Comparison of ENCODE assay signal across 11 cellular contexts in genomic region chr15:59295742-59296090, GRCh38.
DNase-seq lines count a peak whose midpoint lies in the region; ATAC-seq, FAIRE-seq and TF ChIP-seq lines count a peak whose summit lies in the region.
"Had no signal": no experiment of that assay in that cellular context is flagged by ENCODE, and none has a peak within 500 bp of the region (broad histone marks: within the 10 kb centered on the region; RNA-seq: fewer than 3 reads in every experiment).

No MANE protein-coding gene starts in this region.

- H3K4me3 ChIP-seq in A673 (ENCODE audit: low read depth, low read length, poor library complexity, severe bottlenecking) (no peak overlapping the region), PC-3 (ENCODE audit: low read length) (peak overlapping the region; percentile 54; the same call in 1 of the 2 replicates), endothelial cell of umbilical vein (replicated peaks in 1 of 3; ENCODE audit: insufficient read depth in 1 of 3, low read depth in 1 of 3, low read length in 3 of 3) (no peak overlapping the region)

- POLR2A ChIA-PET in A673 (lab: Charles Lee; ENCODE audit: low non-redundant PET) = no interaction called here
- POLR2A ChIA-PET in PC-3 (lab: Charles Lee; ENCODE audit: unreplicated experiment) = no interaction called here
- POLR2A ChIA-PET in endothelial cell of umbilical vein (lab: Charles Lee) = interaction anchor here (0.6 to 1.0 kb wide), 2 partner anchors 13 to 77 kb away, joined by 3 to 5 read pairs; partner anchors contain the start of gene MYO1E

- H3K4me2 ChIP-seq in PC-3 (ENCODE audit: low read length) (peak overlapping the region; percentile 80), endothelial cell of umbilical vein (ENCODE audit: insufficient read depth, low read length) (peak overlapping the region; percentile 9)

- BruUV-seq in A673 (replicated peaks; lab: Mats Ljungman, UMichigan) (no TSS peak), PC-3 (replicated peaks; lab: Mats Ljungman, UMichigan) (no TSS peak), endothelial cell of umbilical vein (replicated peaks; lab: Mats Ljungman, UMichigan) (TSS peak; percentile 49)

- ATAC-seq in PC-3 = no peak
- ATAC-seq in HG02852 (IDR thresholded peaks at IDR 0.05; ENCODE audit: unreplicated experiment) = no peak
- ATAC-seq in HG03280 (IDR thresholded peaks at IDR 0.05; ENCODE audit: unreplicated experiment) = no peak

- H3K36me3 ChIP-seq in A673 (ENCODE audit: insufficient read depth, low read length, poor library complexity, severe bottlenecking) = no peaks in the 10 kb centered on the region
- H3K36me3 ChIP-seq in PC-3 (ENCODE audit: low read depth, low read length) = no peaks in the 10 kb centered on the region
- no peaks in the 10 kb centered on the region for H3K36me3 ChIP-seq in endothelial cell of umbilical vein (ENCODE audit: control insufficient read depth in 2 of 2, extremely low read depth in 1 of 2, insufficient read depth in 2 of 2, low read length in 2 of 2)

- intact Hi-C loops in A673 (cut with micrococcal nuclease; ENCODE audit: unreplicated experiment) = no loop called here
- intact Hi-C loops in PC-3 (cut with micrococcal nuclease) = no loop called here
- intact Hi-C loops in endothelial cell of umbilical vein (cut with micrococcal nuclease) = loop anchor here (1.0 to 5.0 kb wide), 4 partner anchors 48 to 121 kb away; partner anchors contain the start of gene MYO1E
- intact Hi-C loops in activated CD4-positive, alpha-beta T cell treated with anti-CD3 and anti-CD28 coated beads, Interleukin-2, amount 10 ng/mL, durations not matched to agents 24 days and 14 days (cut with micrococcal nuclease) = no loop called here

- no peaks in the 10 kb centered on the region for H3K27me3 Mint-ChIP-seq in osteocyte (ENCODE audit: unreplicated experiment)
- H3K27me3 Mint-ChIP-seq in activated CD4-positive, alpha-beta T cell treated with anti-CD3 and anti-CD28 coated beads, Interleukin-2, amount 10 ng/mL, durations not matched to agents 24 days and 14 days = peaks cover 4% of the 10 kb centered on the region

- peaks cover 8% of the 10 kb centered on the region for H3F3A ChIP-seq in PC-3 (ENCODE audit: low read length, unreplicated experiment)

- CTCF ChIA-PET in A673 (lab: Charles Lee) (no interaction called here), PC-3 (lab: Charles Lee) (no interaction called here), endothelial cell of umbilical vein (lab: Charles Lee) (interaction anchor here (0.9 to 3.1 kb wide), 5 partner anchors 11 to 121 kb away, joined by 3 to 21 read pairs (median 5); no protein-coding TSS in a partner anchor)

- H3K9me3 Mint-ChIP-seq in osteocyte (ENCODE audit: unreplicated experiment) = no peaks in the 10 kb centered on the region
- no peaks in the 10 kb centered on the region for H3K9me3 Mint-ChIP-seq in activated CD4-positive, alpha-beta T cell treated with anti-CD3 and anti-CD28 coated beads, Interleukin-2, amount 10 ng/mL, durations not matched to agents 24 days and 14 days

- peaks cover 82% of the 10 kb centered on the region for H3K79me2 ChIP-seq in PC-3 (ENCODE audit: low read length)
- H3K79me2 ChIP-seq in endothelial cell of umbilical vein (ENCODE audit: control insufficient read depth, insufficient read depth, low read length) = peaks cover 49% of the 10 kb centered on the region

- H3K9me3 ChIP-seq in A673 (ENCODE audit: low read depth, low read length, poor library complexity, severe bottlenecking) = no peaks in the 10 kb centered on the region
- no peaks in the 10 kb centered on the region for H3K9me3 ChIP-seq in PC-3 (ENCODE audit: low read length)
- H3K9me3 ChIP-seq in endothelial cell of umbilical vein (replicated peaks; ENCODE audit: control insufficient read depth, insufficient read depth, low read length) = no peaks in the 10 kb centered on the region

- no peak overlapping the region for H2AFZ ChIP-seq in PC-3 (ENCODE audit: low read length)
- H2AFZ ChIP-seq in endothelial cell of umbilical vein (ENCODE audit: low read depth, low read length) = no peak overlapping the region

- H3K36me3 Mint-ChIP-seq in osteocyte (ENCODE audit: unreplicated experiment) = no peaks in the 10 kb centered on the region
- H3K36me3 Mint-ChIP-seq in activated CD4-positive, alpha-beta T cell treated with anti-CD3 and anti-CD28 coated beads, Interleukin-2, amount 10 ng/mL, durations not matched to agents 24 days and 14 days (ENCODE audit: low read depth) = peaks cover 4% of the 10 kb centered on the region

- DNase-seq in A673 (ENCODE audit: low spot score) (no peak), PC-3 (no peak), endothelial cell of umbilical vein (ENCODE audit: low read depth, low spot score) (no peak), osteocyte (ENCODE audit: extremely low spot score, unreplicated experiment) (no peak), D341Med (ENCODE audit: low spot score) (no peak)
- no peak for DNase-seq in activated CD4-positive, alpha-beta T cell treated with anti-CD3 and anti-CD28 coated beads, Interleukin-2, amount 10 ng/mL, durations not matched to agents 24 days and 14 days
- DNase-seq: activated CD8-positive, alpha-beta memory T cell treated with anti-CD3 and anti-CD28 coated beads for 24 hours; NCI-H1048; SIG-M5 had no signal

- H3K4me3 Mint-ChIP-seq in osteocyte (ENCODE audit: unreplicated experiment) = peak overlapping the region; percentile 33
- H3K4me3 Mint-ChIP-seq in activated CD4-positive, alpha-beta T cell treated with anti-CD3 and anti-CD28 coated beads, Interleukin-2, amount 10 ng/mL, durations not matched to agents 24 days and 14 days = no peak overlapping the region

- H3K27ac ChIP-seq in A673 (ENCODE audit: low read depth, low read length, poor library complexity, severe bottlenecking) (peak overlapping the region; percentile 28), PC-3 (ENCODE audit: low read length) (peak overlapping the region; percentile 100), endothelial cell of umbilical vein (ENCODE audit: insufficient read depth, low read depth, low read length) (peak overlapping the region; percentile 89)

- H3K9me2 ChIP-seq in PC-3 (replicated peaks; ENCODE audit: low read length) = no peaks in the 10 kb centered on the region

- FAIRE-seq in endothelial cell of umbilical vein (lab: Jason Lieb, UNC) = no peak

- TF ChIP-seq CTCF in A673 (conservative IDR thresholded peaks at IDR 0.05; ENCODE audit: low read depth, low read length) (no peak), PC-3 (conservative IDR thresholded peaks at IDR 0.05; ENCODE audit: low read depth, low read length) (no peak), endothelial cell of umbilical vein (IDR thresholded peaks at IDR 0.05; ENCODE audit: extremely low read depth in 1 of 2, insufficient read depth in 1 of 2, low read depth in 1 of 2, low read length in 2 of 2) (no peak), osteocyte (IDR thresholded peaks at IDR 0.05) (no peak)

- no peaks in the 10 kb centered on the region for H3K9me1 ChIP-seq in endothelial cell of umbilical vein (replicated peaks; ENCODE audit: control insufficient read depth, extremely low read depth, insufficient read depth, low read length)

- H3K9ac ChIP-seq in PC-3 (ENCODE audit: low read length) (peak overlapping the region; percentile 76), endothelial cell of umbilical vein (replicated peaks; ENCODE audit: extremely low read depth, insufficient read depth, low read length) (peak overlapping the region; percentile 44)

- H3K4me1 ChIP-seq in A673 (ENCODE audit: insufficient read depth, low read length, poor library complexity, severe bottlenecking) (peaks cover 21% of the 10 kb centered on the region), PC-3 (ENCODE audit: insufficient read depth, low read length) (peaks cover 80% of the 10 kb centered on the region), endothelial cell of umbilical vein (ENCODE audit: control insufficient read depth, extremely low read depth, insufficient read depth, low read length) (peaks cover 56% of the 10 kb centered on the region)

- H3K27me3 ChIP-seq in A673 (replicated peaks; ENCODE audit: insufficient read depth, low read depth, low read length, poor library complexity) (no peaks in the 10 kb centered on the region), PC-3 (ENCODE audit: low read length) (no peaks in the 10 kb centered on the region), endothelial cell of umbilical vein (ENCODE audit: control insufficient read depth in 2 of 2, insufficient read depth in 2 of 2, low read length in 2 of 2) (no peaks in the 10 kb centered on the region)

- H4K20me1 ChIP-seq in PC-3 (ENCODE audit: low read length) (no peaks in the 10 kb centered on the region), endothelial cell of umbilical vein (replicated peaks; ENCODE audit: control insufficient read depth, extremely low read depth, insufficient read depth, low read length) (no peaks in the 10 kb centered on the region)

- peaks cover 61% of the 10 kb centered on the region for H3K4me1 Mint-ChIP-seq in osteocyte (ENCODE audit: unreplicated experiment)
- peaks cover 40% of the 10 kb centered on the region for H3K4me1 Mint-ChIP-seq in activated CD4-positive, alpha-beta T cell treated with anti-CD3 and anti-CD28 coated beads, Interleukin-2, amount 10 ng/mL, durations not matched to agents 24 days and 14 days

- H3K27ac Mint-ChIP-seq in osteocyte (ENCODE audit: unreplicated experiment) = peak overlapping the region; percentile 91
- no peak overlapping the region for H3K27ac Mint-ChIP-seq in activated CD4-positive, alpha-beta T cell treated with anti-CD3 and anti-CD28 coated beads, Interleukin-2, amount 10 ng/mL, durations not matched to agents 24 days and 14 days

- dilution Hi-C loops in endothelial cell of umbilical vein (cut with MboI; ENCODE audit: extremely low pct_ligation_motif_present, low sequenced_read_pairs) = no loop called here

- TF ChIP-seq POLR2A in endothelial cell of umbilical vein (IDR thresholded peaks at IDR 0.05; ENCODE audit: low read depth, low read length) = peak; percentile 40

TF ChIP-seq in endothelial cell of umbilical vein, 7 proteins besides CTCF, POLR2A, EP300 and RAD21:
- TF ChIP-seq FOS (IDR thresholded peaks at IDR 0.05; ENCODE audit: borderline replicate concordance, insufficient read depth, low read length) (no peak), MYC (IDR thresholded peaks at IDR 0.05; ENCODE audit: low read depth, low read length) (no peak), POLR2AphosphoS5 (IDR thresholded peaks at IDR 0.05; ENCODE audit: insufficient read depth, low read depth, low read length) (no peak), JUN (IDR thresholded peaks at IDR 0.05; ENCODE audit: borderline replicate concordance, insufficient read depth, insufficient read length, low read depth) (no peak), MAX (IDR thresholded peaks at IDR 0.05; ENCODE audit: insufficient read depth, insufficient read length) (no peak), EZH2 (IDR thresholded peaks at IDR 0.05; ENCODE audit: borderline replicate concordance, low read depth, low read length, severe bottlenecking) (no peak), GATA2 (IDR thresholded peaks at IDR 0.05; ENCODE audit: insufficient read depth, insufficient read length, low read depth, low read length) (no peak)
TF ChIP-seq in endothelial cell of umbilical vein: peak in this region for 0.

Comparison
In these comparisons a context has a peak if more than half of its experiments do, and no peak if none do; other contexts are left out.
1. H3K27ac ChIP-seq: peak in every context shown above with its lines; median percentile 100 in PC-3; 89 in endothelial cell of umbilical vein; 28 in A673.